In the genomic region with DNA sequence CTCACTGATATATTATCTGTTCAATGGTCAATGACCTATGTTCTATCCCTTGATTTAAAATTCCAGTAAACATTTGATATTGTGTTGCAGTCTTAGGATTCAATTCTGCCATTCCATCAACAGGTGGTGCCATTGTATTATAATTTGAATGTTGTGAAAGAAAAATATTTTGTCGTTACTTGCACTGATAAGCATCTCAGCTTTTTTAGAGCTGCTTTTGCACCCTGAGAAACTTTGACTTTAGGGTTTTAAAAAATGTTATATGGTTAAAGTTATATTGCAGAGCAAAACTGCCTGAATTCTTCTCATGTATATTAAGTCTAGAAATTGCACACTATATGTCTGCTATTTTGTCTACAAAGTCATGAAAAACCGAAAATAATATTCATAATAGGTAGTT, we compare ENCODE assay signal across 1 cellular context.
TF ChIP-seq lines count a peak whose summit lies in the region.

No MANE protein-coding gene starts in this region.

TF ChIP-seq in K562, 482 proteins besides CTCF, POLR2A, EP300 and RAD21:
- TF ChIP-seq, protein P1, sequence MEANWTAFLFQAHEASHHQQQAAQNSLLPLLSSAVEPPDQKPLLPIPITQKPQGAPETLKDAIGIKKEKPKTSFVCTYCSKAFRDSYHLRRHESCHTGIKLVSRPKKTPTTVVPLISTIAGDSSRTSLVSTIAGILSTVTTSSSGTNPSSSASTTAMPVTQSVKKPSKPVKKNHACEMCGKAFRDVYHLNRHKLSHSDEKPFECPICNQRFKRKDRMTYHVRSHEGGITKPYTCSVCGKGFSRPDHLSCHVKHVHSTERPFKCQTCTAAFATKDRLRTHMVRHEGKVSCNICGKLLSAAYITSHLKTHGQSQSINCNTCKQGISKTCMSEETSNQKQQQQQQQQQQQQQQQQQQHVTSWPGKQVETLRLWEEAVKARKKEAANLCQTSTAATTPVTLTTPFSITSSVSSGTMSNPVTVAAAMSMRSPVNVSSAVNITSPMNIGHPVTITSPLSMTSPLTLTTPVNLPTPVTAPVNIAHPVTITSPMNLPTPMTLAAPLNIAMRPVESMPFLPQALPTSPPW (CRISPR knock-in tag; IDR thresholded peaks at IDR 0.05), result no peak; the same call in 1 of the 2 replicates
- TF ChIP-seq TEAD4 (IDR thresholded peaks at IDR 0.05; ENCODE audit: low read length), result 0 out of 2 replicates have a peak, but pooled peaks have one; percentile 27
- no peak for TF ChIP-seq TEAD4 (CRISPR knock-in tag; IDR thresholded peaks at IDR 0.05; ENCODE audit: borderline replicate concordance)
- TF ChIP-seq POLR2H (tag; IDR thresholded peaks at IDR 0.05; ENCODE audit: low read depth), result 0 out of 2 replicates have a peak, but pooled peaks have one; percentile 22
- TF ChIP-seq SAFB2 (IDR thresholded peaks at IDR 0.05; ENCODE audit: borderline replicate concordance, low read depth, low read length, severe bottlenecking), result no peak
- peak; percentile 47; the same call in 1 of the 2 replicates for TF ChIP-seq CEBPB (tag; IDR thresholded peaks at IDR 0.05)
- TF ChIP-seq, protein P2, sequence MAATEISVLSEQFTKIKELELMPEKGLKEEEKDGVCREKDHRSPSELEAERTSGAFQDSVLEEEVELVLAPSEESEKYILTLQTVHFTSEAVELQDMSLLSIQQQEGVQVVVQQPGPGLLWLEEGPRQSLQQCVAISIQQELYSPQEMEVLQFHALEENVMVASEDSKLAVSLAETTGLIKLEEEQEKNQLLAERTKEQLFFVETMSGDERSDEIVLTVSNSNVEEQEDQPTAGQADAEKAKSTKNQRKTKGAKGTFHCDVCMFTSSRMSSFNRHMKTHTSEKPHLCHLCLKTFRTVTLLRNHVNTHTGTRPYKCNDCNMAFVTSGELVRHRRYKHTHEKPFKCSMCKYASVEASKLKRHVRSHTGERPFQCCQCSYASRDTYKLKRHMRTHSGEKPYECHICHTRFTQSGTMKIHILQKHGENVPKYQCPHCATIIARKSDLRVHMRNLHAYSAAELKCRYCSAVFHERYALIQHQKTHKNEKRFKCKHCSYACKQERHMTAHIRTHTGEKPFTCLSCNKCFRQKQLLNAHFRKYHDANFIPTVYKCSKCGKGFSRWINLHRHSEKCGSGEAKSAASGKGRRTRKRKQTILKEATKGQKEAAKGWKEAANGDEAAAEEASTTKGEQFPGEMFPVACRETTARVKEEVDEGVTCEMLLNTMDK (IDR thresholded peaks at IDR 0.05; ENCODE audit: borderline replicate concordance, insufficient read depth, low read depth, low read length, poor library complexity, severe bottlenecking), result no peak
- peak; percentile 52; the same call in 1 of the 2 replicates for TF ChIP-seq GATA2 (CRISPR knock-in tag; IDR thresholded peaks at IDR 0.05)
- TF ChIP-seq, protein P3, sequence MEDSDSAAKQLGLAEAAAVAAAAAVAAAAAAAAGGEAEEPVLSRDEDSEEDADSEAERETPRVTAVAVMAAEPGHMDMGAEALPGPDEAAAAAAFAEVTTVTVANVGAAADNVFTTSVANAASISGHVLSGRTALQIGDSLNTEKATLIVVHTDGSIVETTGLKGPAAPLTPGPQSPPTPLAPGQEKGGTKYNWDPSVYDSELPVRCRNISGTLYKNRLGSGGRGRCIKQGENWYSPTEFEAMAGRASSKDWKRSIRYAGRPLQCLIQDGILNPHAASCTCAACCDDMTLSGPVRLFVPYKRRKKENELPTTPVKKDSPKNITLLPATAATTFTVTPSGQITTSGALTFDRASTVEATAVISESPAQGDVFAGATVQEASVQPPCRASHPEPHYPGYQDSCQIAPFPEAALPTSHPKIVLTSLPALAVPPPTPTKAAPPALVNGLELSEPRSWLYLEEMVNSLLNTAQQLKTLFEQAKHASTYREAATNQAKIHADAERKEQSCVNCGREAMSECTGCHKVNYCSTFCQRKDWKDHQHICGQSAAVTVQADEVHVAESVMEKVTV (CRISPR knock-in tag; IDR thresholded peaks at IDR 0.05), result peak; percentile 31; the same call in 1 of the 2 replicates
- TF ChIP-seq, protein P4, sequence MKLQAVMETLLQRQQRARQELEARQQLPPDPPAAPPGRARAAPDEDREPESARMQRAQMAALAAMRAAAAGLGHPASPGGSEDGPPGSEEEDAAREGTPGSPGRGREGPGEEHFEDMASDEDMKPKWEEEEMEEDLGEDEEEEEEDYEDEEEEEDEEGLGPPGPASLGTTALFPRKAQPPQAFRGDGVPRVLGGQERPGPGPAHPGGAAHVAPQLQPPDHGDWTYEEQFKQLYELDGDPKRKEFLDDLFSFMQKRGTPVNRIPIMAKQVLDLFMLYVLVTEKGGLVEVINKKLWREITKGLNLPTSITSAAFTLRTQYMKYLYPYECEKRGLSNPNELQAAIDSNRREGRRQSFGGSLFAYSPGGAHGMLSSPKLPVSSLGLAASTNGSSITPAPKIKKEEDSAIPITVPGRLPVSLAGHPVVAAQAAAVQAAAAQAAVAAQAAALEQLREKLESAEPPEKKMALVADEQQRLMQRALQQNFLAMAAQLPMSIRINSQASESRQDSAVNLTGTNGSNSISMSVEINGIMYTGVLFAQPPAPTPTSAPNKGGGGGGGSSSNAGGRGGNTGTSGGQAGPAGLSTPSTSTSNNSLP (IDR thresholded peaks at IDR 0.05; ENCODE audit: borderline replicate concordance, low read depth, low read length), result peak; percentile 42; the same call in 1 of the 2 replicates
- TF ChIP-seq EGR1 (conservative IDR thresholded peaks at IDR 0.05), result no peak
- 0 out of 2 replicates have a peak, but pooled peaks have one; percentile 13 for TF ChIP-seq SMC3 (conservative IDR thresholded peaks at IDR 0.05; ENCODE audit: insufficient read depth, low read depth, low read length)
